8 cellular contexts compared by ENCODE assay signal in genomic region chr7:93921607-93922446, GRCh38. TPM values are rescaled to one million over a fixed set of nuclear protein-coding genes. Genes with fewer than 3 reads are reported as not detected.
DNase-seq lines count a peak whose midpoint lies in the region; ATAC-seq and TF ChIP-seq lines count a peak whose summit lies in the region.

GNG11 (plus strand) TSS chr7:93921735; CDS start chr7:93922138, 403 bp downstream.

- no peaks in the 10 kb centered on the region for H3K36me3 ChIP-seq in WERI-Rb-1

- H3K4me3 ChIP-seq in WERI-Rb-1 (ENCODE audit: low read depth, low read length): no peak within 1 kb of the TSS

- H3K27ac ChIP-seq in WERI-Rb-1: no peak within 1 kb of the TSS

- TF ChIP-seq CTCF in CD14-positive monocyte (IDR thresholded peaks at IDR 0.05) (no peak), WERI-Rb-1 (IDR thresholded peaks at IDR 0.05; ENCODE audit: low read depth, low read length) (no peak)

- DNase-seq in CD14-positive monocyte (ENCODE audit: low spot score) (no peak), dedifferentiated amniotic fluid mesenchymal stem cell (ENCODE audit: extremely low spot score) (peak; percentile 63), kidney tubule cell (ENCODE audit: low spot score) (peak; percentile 78), WERI-Rb-1 (no peak)
- DNase-seq in stimulated activated CD4-positive, alpha-beta T cell treated with anti-CD3 and anti-CD28 coated beads, Interleukin-12 subunit alpha, Interleukin-12 subunit beta, amount 100 ng/mL, for 4 hours: peak; percentile 8

- peaks cover 0 to 1% (median 0%) of the 10 kb centered on the region in 7 donors for H3K9me3 Mint-ChIP-seq in CD14-positive monocyte

- ATAC-seq in HG03139 (IDR thresholded peaks at IDR 0.05; ENCODE audit: unreplicated experiment) (peak; percentile 82), SK-N-SH treated with all-trans-retinoic acid at 6 μM for 48 hours (peak; percentile 85)

- peak within 1 kb of the TSS in 1 of 7 donors; percentile 40 for H3K27ac Mint-ChIP-seq in CD14-positive monocyte

- peak within 1 kb of the TSS; percentile 79 to 92 for H3K4me3 Mint-ChIP-seq in CD14-positive monocyte

- H3K27me3 ChIP-seq in WERI-Rb-1 (ENCODE audit: insufficient read depth, low read depth, severe bottlenecking): no peaks in the 10 kb centered on the region

- intact Hi-C loops in CD14-positive monocyte (cut with micrococcal nuclease): no loop called here

- H3K4me1 Mint-ChIP-seq in CD14-positive monocyte: peaks cover 10% of the 10 kb centered on the region

- H3K36me3 Mint-ChIP-seq in CD14-positive monocyte: no peaks in the 10 kb centered on the region

- peak; percentile 45 for TF ChIP-seq POLR2A in GM19099 (IDR thresholded peaks at IDR 0.05; ENCODE audit: extremely low read depth, insufficient read length, low read depth)

- no peaks in the 10 kb centered on the region for H3K9me3 ChIP-seq in WERI-Rb-1 (ENCODE audit: severe bottlenecking)

- peaks cover 18 to 37% (median 29%) of the 10 kb centered on the region in 3 donors for H3K27me3 Mint-ChIP-seq in CD14-positive monocyte (ENCODE audit: low read depth in 3 of 3)

TF ChIP-seq in SK-N-SH treated with all-trans-retinoic acid at 6 μM for 48 hours, 23 proteins besides CTCF, POLR2A, EP300 and RAD21:
- TF ChIP-seq ISL1 (CRISPR knock-in tag; IDR thresholded peaks at IDR 0.05) (no peak), ZFP3 (CRISPR knock-in tag; IDR thresholded peaks at IDR 0.05) (peak; percentile 50; the same call in 1 of the 2 replicates), ZNF8 (CRISPR knock-in tag; IDR thresholded peaks at IDR 0.05) (peak; percentile 52), ZNF70 (CRISPR knock-in tag; IDR thresholded peaks at IDR 0.05) (peak; percentile 32; the same call in 1 of the 2 replicates)

RNA-seq across cellular contexts. Expression of gene GNG11, which starts in this region (rescaled TPM):
- 1 to 10 TPM; 1.0 to 1.6 TPM for polyA plus RNA-seq in CD14-positive monocyte

Comparison
In these comparisons a context has a peak if more than half of its experiments do, and no peak if none do; other contexts are left out.
1. DNase-seq: peak in dedifferentiated amniotic fluid mesenchymal stem cell (single experiment), kidney tubule cell (single experiment) and stimulated activated CD4-positive, alpha-beta T cell treated with anti-CD3 and anti-CD28 coated beads, Interleukin-12 subunit alpha, Interleukin-12 subunit beta, amount 100 ng/mL, for 4 hours (single experiment); none in CD14-positive monocyte (single experiment) and WERI-Rb-1 (single experiment).